Comparison of ENCODE assay signal across 33 cellular contexts in the genomic region with DNA sequence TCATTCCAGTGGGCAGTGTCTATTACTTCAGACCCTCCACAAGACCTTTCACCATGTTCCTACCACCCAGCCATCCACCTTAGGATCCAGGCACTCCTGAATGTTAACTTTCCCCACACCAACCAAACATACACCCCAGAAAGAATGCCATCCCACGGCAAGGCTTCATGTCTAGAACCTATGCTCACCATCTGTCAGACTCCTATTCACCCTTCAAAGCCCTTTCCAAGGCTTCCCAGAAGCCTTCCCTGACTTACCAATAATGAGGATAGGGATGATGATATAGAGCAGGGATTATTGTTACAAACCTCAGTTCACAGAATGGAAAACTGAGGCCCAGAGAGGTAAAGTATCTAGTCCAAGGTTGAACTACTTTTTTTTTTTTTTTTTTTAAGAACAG.
"Had no signal": no experiment of that assay in that cellular context is flagged by ENCODE, and none has a peak within 500 bp of the region (broad histone marks: within the 10 kb centered on the region; RNA-seq: fewer than 3 reads in every experiment).

No MANE protein-coding gene starts in this region.

- H3K4me3 ChIP-seq: ovary, psoas muscle, skin epidermis, smooth muscle cell, spleen, suprapubic skin, testis, tibial artery, transverse colon, upper lobe of right lung, uterus had no signal

- H3K9ac ChIP-seq: parathyroid adenoma had no signal

- H3K27me3 ChIP-seq: ovary, suprapubic skin, testis, uterus had no signal

- H3K9me3 Mint-ChIP-seq: natural killer cell treated with Interleukin-12 subunit alpha and Interleukin-12 subunit beta and Interleukin-15 and Interleukin-18, amount 100 ng/mL, for 72 hours; nephron progenitor cell; neural crest cell; stimulated activated memory B cell treated with anti-CD40 and anti-IgM and Interleukin-4, amounts not matched to agents 10 μg/mL and 1 μg/mL and 100 μg/mL, for 72 hours; stimulated activated naive CD8-positive, alpha-beta T cell treated with anti-CD3 and anti-CD28 coated beads, Interleukin-15, amount 100 ng/mL, for 72 hours; type B pancreatic cell had no signal

- H3K27me3 Mint-ChIP-seq: stimulated activated naive CD8-positive, alpha-beta T cell treated with anti-CD3 and anti-CD28 coated beads, Interleukin-15, amount 100 ng/mL, for 72 hours had no signal

- DNase-seq: naive thymus-derived CD4-positive, alpha-beta T cell; nephron progenitor cell; nucleus accumbens; ovary; posterior cingulate gyrus; psoas muscle; spleen; stimulated activated CD4-positive, alpha-beta T cell treated with anti-CD3 and anti-CD28 coated beads, Interleukin-12 subunit alpha, Interleukin-12 subunit beta, amount 100 ng/mL, for 4 hours; stimulated activated CD4-positive, alpha-beta T cell treated with anti-CD3 and anti-CD28 coated beads, Interleukin-1b, Interleukin-23, amount 100 ng/mL, for 48 hours; stimulated activated CD4-positive, alpha-beta T cell treated with anti-CD3 and anti-CD28 coated beads, Interleukin-4, amount 100 ng/mL, for 1 hour; stimulated activated CD4-positive, alpha-beta T cell treated with anti-CD3 and anti-CD28 coated beads, Interleukin-4, amount 100 ng/mL, for 4 hours; stimulated activated CD8-positive, alpha-beta memory T cell treated with anti-CD3 and anti-CD28 coated beads, Interleukin-4, amount 100 ng/mL, for 48 hours; stimulated activated naive CD4-positive, alpha-beta T cell; stimulated activated naive CD8-positive, alpha-beta T cell treated with anti-CD3 and anti-CD28 coated beads, Interleukin-15, amount 100 ng/mL, for 72 hours; stimulated activated naive CD8-positive, alpha-beta T cell treated with anti-CD3 and anti-CD28 coated beads, Interleukin-15, Interleukin-2, amounts not matched to agents 100 U/mL and 50 U/mL, for 24 hours; substantia nigra; testis; tibial artery; transverse colon; upper lobe of right lung; uterus had no signal

- H3K4me2 ChIP-seq: smooth muscle cell had no signal

- H3K36me3 ChIP-seq: neutrophil, ovary, spleen, suprapubic skin, tibial artery, transverse colon, upper lobe of right lung, uterus had no signal

- ATAC-seq: naive thymus-derived CD4-positive, alpha-beta T cell; natural killer cell treated with Interleukin-12 subunit alpha and Interleukin-12 subunit beta and Interleukin-15 and Interleukin-18, amount 100 ng/mL, for 72 hours; psoas muscle; right cardiac atrium; sciatic nerve; stimulated activated memory B cell treated with anti-CD40 and anti-IgM and Interleukin-4, amounts not matched to agents 10 μg/mL and 1 μg/mL and 100 μg/mL, for 72 hours; stimulated activated naive CD8-positive, alpha-beta T cell treated with anti-CD3 and anti-CD28 coated beads, Interleukin-15, amount 100 ng/mL, for 72 hours; stimulated activated naive CD8-positive, alpha-beta T cell treated with anti-CD3 and anti-CD28 coated beads, Interleukin-15, Interleukin-2, amounts not matched to agents 100 U/mL and 50 U/mL, for 24 hours; upper lobe of right lung had no signal

- H3K4me1 ChIP-seq: parathyroid adenoma, psoas muscle, spleen, testis, tibial artery, transverse colon, upper lobe of right lung, uterus had no signal

- H3K4me3 Mint-ChIP-seq: naive thymus-derived CD4-positive, alpha-beta T cell; natural killer cell treated with Interleukin-12 subunit alpha and Interleukin-12 subunit beta and Interleukin-15 and Interleukin-18, amount 100 ng/mL, for 72 hours; nephron progenitor cell; neural crest cell; stimulated activated memory B cell treated with anti-CD40 and anti-IgM and Interleukin-4, amounts not matched to agents 10 μg/mL and 1 μg/mL and 100 μg/mL, for 72 hours; stimulated activated naive CD8-positive, alpha-beta T cell treated with anti-CD3 and anti-CD28 coated beads, Interleukin-15, amount 100 ng/mL, for 72 hours; type B pancreatic cell had no signal

- H3K36me3 Mint-ChIP-seq: naive thymus-derived CD4-positive, alpha-beta T cell; natural killer cell treated with Interleukin-12 subunit alpha and Interleukin-12 subunit beta and Interleukin-15 and Interleukin-18, amount 100 ng/mL, for 72 hours; stimulated activated memory B cell treated with anti-CD40 and anti-IgM and Interleukin-4, amounts not matched to agents 10 μg/mL and 1 μg/mL and 100 μg/mL, for 72 hours; type B pancreatic cell had no signal

- H3K9me3 ChIP-seq: neutrophil, ovary, psoas muscle, spleen, suprapubic skin, testis, tibial artery, transverse colon, upper lobe of right lung, uterus had no signal

- H2AFZ ChIP-seq: parathyroid adenoma had no signal

- H3K27ac ChIP-seq: neutrophil, ovary, parathyroid adenoma, psoas muscle, spleen, suprapubic skin, testis, tibial artery, transverse colon, upper lobe of right lung, uterus had no signal

- H3K79me2 ChIP-seq: parathyroid adenoma had no signal

- H3K4me1 Mint-ChIP-seq: naive thymus-derived CD4-positive, alpha-beta T cell; neural crest cell; stimulated activated memory B cell treated with anti-CD40 and anti-IgM and Interleukin-4, amounts not matched to agents 10 μg/mL and 1 μg/mL and 100 μg/mL, for 72 hours; stimulated activated naive CD8-positive, alpha-beta T cell treated with anti-CD3 and anti-CD28 coated beads, Interleukin-15, amount 100 ng/mL, for 72 hours had no signal

- H3K27ac Mint-ChIP-seq: naive thymus-derived CD4-positive, alpha-beta T cell; natural killer cell treated with Interleukin-12 subunit alpha and Interleukin-12 subunit beta and Interleukin-15 and Interleukin-18, amount 100 ng/mL, for 72 hours; nephron progenitor cell; progenitor cell of endocrine pancreas; stimulated activated memory B cell treated with anti-CD40 and anti-IgM and Interleukin-4, amounts not matched to agents 10 μg/mL and 1 μg/mL and 100 μg/mL, for 72 hours; stimulated activated naive CD8-positive, alpha-beta T cell treated with anti-CD3 and anti-CD28 coated beads, Interleukin-15, amount 100 ng/mL, for 72 hours; type B pancreatic cell had no signal
